In the genomic region with DNA sequence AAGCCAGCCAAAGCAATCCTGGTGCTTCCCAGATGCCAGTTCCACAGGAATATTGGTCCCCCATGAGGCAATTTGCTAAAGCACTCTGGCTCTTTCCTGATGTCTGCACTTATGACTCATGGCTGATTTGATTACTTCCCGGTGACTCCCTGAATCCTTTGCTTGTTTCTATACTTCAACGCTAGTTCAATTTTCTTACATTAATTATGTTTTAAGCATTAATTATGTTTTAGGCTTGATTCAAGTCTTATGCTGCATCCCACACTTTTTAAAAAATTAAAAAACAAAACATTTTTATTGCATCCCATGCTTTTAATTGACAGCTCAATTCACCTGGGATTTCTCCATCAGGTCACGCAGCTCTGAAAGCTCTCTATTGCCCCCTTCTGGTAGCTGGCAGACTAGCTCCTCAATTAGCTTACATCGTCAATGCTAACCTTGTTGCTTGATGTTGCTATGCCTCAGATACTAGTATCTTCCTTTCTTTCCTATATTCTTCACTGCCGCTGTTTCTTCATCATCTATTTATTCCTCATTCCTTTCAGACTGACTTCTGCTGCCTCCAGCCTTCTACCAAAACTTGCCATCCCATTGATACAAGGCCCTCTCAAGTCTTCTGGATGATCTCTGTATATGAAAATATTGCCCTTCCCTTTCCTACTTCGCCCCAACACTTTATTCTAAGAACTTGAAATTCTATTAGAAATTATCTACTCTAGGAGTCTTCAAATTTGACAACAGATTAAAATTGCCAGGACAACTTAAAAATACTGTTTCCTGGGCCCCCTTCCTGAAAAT, we compare ENCODE assay signal across 1 cellular context.
TF ChIP-seq lines count a peak whose summit lies in the region.

No MANE protein-coding gene starts in this region.

TF ChIP-seq in HEK293, 187 proteins besides CTCF, POLR2A, EP300 and RAD21 (continued from another document):
- TF ChIP-seq IKZF3 (tag by site-specific recombination; IDR thresholded peaks at IDR 0.05) (peak; percentile 29; the same call in 1 of the 2 replicates), ZNF2 (tag by site-specific recombination; IDR thresholded peaks at IDR 0.05) (peak; percentile 32; the same call in 1 of the 2 replicates), ZNF121 (tag by site-specific recombination; IDR thresholded peaks at IDR 0.05) (no peak), ZBTB17 (tag by site-specific recombination; IDR thresholded peaks at IDR 0.05) (peak; percentile 59; the same call in 1 of the 2 replicates), GLIS1 (tag by site-specific recombination; IDR thresholded peaks at IDR 0.05) (peak; percentile 17; the same call in 1 of the 2 replicates), ZNF76 (tag by site-specific recombination; IDR thresholded peaks at IDR 0.05; ENCODE audit: borderline replicate concordance, low read depth) (peak; percentile 74), ZNF366 (tag by site-specific recombination; conservative IDR thresholded peaks at IDR 0.05) (0 out of 2 replicates have a peak, but pooled peaks have one; percentile 19), TRIM28 (IDR thresholded peaks at IDR 0.05; ENCODE audit: borderline replicate concordance, low read length) (peak; percentile 44; the same call in 1 of the 2 replicates), SCRT2 (tag by site-specific recombination; IDR thresholded peaks at IDR 0.05) (peak; percentile 61; the same call in 1 of the 2 replicates), WT1 (tag by site-specific recombination; IDR thresholded peaks at IDR 0.05) (peak; percentile 82), GLI4 (tag by site-specific recombination; IDR thresholded peaks at IDR 0.05) (no peak), ZNF335 (tag by site-specific recombination; conservative IDR thresholded peaks at IDR 0.05) (0 out of 2 replicates have a peak, but pooled peaks have one; percentile 30), ZNF792 (tag by site-specific recombination; IDR thresholded peaks at IDR 0.05) (no peak), ZNF37A (tag by site-specific recombination; IDR thresholded peaks at IDR 0.05) (no peak), SALL2 (tag by site-specific recombination; IDR thresholded peaks at IDR 0.05; ENCODE audit: borderline replicate concordance) (no peak)
- TF ChIP-seq, protein P1, sequence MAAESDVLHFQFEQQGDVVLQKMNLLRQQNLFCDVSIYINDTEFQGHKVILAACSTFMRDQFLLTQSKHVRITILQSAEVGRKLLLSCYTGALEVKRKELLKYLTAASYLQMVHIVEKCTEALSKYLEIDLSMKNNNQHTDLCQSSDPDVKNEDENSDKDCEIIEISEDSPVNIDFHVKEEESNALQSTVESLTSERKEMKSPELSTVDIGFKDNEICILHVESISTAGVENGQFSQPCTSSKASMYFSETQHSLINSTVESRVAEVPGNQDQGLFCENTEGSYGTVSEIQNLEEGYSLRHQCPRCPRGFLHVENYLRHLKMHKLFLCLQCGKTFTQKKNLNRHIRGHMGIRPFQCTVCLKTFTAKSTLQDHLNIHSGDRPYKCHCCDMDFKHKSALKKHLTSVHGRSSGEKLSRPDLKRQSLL (tag by site-specific recombination; IDR thresholded peaks at IDR 0.05), result no peak; the same call in 1 of the 2 replicates
- TF ChIP-seq, protein P2, sequence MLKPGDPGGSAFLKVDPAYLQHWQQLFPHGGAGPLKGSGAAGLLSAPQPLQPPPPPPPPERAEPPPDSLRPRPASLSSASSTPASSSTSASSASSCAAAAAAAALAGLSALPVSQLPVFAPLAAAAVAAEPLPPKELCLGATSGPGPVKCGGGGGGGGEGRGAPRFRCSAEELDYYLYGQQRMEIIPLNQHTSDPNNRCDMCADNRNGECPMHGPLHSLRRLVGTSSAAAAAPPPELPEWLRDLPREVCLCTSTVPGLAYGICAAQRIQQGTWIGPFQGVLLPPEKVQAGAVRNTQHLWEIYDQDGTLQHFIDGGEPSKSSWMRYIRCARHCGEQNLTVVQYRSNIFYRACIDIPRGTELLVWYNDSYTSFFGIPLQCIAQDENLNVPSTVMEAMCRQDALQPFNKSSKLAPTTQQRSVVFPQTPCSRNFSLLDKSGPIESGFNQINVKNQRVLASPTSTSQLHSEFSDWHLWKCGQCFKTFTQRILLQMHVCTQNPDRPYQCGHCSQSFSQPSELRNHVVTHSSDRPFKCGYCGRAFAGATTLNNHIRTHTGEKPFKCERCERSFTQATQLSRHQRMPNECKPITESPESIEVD (tag by site-specific recombination; IDR thresholded peaks at IDR 0.05), result no peak
- TF ChIP-seq, protein P3, sequence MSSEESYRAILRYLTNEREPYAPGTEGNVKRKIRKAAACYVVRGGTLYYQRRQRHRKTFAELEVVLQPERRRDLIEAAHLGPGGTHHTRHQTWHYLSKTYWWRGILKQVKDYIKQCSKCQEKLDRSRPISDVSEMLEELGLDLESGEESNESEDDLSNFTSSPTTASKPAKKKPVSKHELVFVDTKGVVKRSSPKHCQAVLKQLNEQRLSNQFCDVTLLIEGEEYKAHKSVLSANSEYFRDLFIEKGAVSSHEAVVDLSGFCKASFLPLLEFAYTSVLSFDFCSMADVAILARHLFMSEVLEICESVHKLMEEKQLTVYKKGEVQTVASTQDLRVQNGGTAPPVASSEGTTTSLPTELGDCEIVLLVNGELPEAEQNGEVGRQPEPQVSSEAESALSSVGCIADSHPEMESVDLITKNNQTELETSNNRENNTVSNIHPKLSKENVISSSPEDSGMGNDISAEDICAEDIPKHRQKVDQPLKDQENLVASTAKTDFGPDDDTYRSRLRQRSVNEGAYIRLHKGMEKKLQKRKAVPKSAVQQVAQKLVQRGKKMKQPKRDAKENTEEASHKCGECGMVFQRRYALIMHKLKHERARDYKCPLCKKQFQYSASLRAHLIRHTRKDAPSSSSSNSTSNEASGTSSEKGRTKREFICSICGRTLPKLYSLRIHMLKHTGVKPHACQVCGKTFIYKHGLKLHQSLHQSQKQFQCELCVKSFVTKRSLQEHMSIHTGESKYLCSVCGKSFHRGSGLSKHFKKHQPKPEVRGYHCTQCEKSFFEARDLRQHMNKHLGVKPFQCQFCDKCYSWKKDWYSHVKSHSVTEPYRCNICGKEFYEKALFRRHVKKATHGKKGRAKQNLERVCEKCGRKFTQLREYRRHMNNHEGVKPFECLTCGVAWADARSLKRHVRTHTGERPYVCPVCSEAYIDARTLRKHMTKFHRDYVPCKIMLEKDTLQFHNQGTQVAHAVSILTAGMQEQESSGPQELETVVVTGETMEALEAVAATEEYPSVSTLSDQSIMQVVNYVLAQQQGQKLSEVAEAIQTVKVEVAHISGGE (tag by site-specific recombination; conservative IDR thresholded peaks at IDR 0.05; ENCODE audit: low read depth), result peak; percentile 88
- TF ChIP-seq, protein P4, sequence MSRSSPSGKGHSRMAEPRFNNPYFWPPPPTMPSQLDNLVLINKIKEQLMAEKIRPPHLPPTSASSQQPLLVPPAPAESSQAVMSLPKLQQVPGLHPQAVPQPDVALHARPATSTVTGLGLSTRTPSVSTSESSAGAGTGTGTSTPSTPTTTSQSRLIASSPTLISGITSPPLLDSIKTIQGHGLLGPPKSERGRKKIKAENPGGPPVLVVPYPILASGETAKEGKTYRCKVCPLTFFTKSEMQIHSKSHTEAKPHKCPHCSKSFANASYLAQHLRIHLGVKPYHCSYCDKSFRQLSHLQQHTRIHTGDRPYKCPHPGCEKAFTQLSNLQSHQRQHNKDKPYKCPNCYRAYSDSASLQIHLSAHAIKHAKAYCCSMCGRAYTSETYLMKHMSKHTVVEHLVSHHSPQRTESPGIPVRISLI (tag by site-specific recombination; IDR thresholded peaks at IDR 0.05), result no peak
- TF ChIP-seq, protein P5, sequence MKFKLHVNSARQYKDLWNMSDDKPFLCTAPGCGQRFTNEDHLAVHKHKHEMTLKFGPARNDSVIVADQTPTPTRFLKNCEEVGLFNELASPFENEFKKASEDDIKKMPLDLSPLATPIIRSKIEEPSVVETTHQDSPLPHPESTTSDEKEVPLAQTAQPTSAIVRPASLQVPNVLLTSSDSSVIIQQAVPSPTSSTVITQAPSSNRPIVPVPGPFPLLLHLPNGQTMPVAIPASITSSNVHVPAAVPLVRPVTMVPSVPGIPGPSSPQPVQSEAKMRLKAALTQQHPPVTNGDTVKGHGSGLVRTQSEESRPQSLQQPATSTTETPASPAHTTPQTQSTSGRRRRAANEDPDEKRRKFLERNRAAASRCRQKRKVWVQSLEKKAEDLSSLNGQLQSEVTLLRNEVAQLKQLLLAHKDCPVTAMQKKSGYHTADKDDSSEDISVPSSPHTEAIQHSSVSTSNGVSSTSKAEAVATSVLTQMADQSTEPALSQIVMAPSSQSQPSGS (tag by site-specific recombination; IDR thresholded peaks at IDR 0.05; ENCODE audit: low read depth), result no peak
